1 cellular context compared by ENCODE assay signal in genomic region chr15:52496175-52496574, GRCh38.
TF ChIP-seq lines count a peak whose summit lies in the region.

No MANE protein-coding gene starts in this region.

TF ChIP-seq in K562, 482 proteins besides CTCF, POLR2A, EP300 and RAD21:
- peak; percentile 35; the same call in 1 of the 2 replicates for TF ChIP-seq SPI1 (IDR thresholded peaks at IDR 0.05; ENCODE audit: borderline replicate concordance, low read depth, low read length)
- no peak for TF ChIP-seq HCFC1 (IDR thresholded peaks at IDR 0.05; ENCODE audit: low read depth, low read length)
